1 cellular context compared by ENCODE assay signal in the genomic region with DNA sequence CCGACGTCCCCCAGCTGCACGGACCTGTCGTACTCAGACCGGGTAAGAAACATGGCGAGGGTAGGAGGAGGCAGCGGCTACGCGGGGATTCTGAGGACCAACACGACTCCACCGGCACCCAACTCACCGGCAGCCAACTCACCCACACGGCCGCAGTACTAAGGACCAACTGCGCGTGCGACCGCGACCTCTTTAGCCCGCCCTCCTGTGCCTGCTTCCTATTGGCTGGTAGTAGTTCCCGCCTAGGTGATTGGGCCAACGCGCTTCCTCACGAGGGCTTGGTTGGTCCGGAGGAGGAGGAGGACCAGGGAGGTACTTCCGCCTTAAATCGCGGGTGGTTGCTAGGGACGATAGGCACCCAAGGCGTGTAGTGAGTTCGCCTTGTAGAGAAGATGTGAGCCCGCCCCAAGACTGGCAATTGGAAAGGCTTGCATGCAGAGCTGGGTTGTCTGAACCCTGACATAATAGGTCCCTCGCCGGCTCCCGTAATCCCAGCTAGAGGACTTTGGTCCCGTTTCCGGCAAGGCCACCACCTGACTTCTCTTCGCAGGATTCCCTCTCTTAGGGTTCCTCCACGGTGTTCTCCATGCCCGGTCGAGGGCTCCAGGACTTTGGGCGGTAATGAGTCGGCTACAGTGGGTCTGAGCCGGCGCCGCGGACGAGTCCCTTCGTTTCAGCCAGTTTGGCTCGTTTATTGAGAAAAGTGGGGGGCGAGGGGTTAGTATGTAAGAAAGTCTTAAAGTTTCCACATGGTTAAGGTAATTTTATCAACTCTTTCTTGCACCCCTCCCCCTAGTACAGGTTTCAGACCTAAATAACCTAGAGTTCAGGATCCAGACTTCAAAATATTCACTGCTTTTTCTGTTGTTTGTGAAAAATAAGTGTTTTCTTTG.
TF ChIP-seq lines count a peak whose summit lies in the region.

A gene (minus strand): TSS at position 171 of the 893 bp plus-strand sequence. CDS start 118 bp downstream, at position 53.

TF ChIP-seq in K562, 482 proteins besides CTCF, POLR2A, EP300 and RAD21 (continued from another document and continues in another):
- TF ChIP-seq, protein P1, sequence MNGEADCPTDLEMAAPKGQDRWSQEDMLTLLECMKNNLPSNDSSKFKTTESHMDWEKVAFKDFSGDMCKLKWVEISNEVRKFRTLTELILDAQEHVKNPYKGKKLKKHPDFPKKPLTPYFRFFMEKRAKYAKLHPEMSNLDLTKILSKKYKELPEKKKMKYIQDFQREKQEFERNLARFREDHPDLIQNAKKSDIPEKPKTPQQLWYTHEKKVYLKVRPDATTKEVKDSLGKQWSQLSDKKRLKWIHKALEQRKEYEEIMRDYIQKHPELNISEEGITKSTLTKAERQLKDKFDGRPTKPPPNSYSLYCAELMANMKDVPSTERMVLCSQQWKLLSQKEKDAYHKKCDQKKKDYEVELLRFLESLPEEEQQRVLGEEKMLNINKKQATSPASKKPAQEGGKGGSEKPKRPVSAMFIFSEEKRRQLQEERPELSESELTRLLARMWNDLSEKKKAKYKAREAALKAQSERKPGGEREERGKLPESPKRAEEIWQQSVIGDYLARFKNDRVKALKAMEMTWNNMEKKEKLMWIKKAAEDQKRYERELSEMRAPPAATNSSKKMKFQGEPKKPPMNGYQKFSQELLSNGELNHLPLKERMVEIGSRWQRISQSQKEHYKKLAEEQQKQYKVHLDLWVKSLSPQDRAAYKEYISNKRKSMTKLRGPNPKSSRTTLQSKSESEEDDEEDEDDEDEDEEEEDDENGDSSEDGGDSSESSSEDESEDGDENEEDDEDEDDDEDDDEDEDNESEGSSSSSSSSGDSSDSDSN (IDR thresholded peaks at IDR 0.05; ENCODE audit: borderline replicate concordance in 1 of 2, low read depth in 2 of 2, low read length in 2 of 2), result 0 out of 4 replicates have a peak, but pooled peaks of 1 of the 2 experiments have one; percentile 0
- TF ChIP-seq NRF1 (conservative IDR thresholded peaks at IDR 0.05 in 1 of 2, IDR thresholded peaks at IDR 0.05 in 1 of 2), result peak; percentile 91 to 93
- TF ChIP-seq NFYB (IDR thresholded peaks at IDR 0.05; ENCODE audit: extremely low read depth, insufficient read length), result peak; percentile 99
- TF ChIP-seq, protein P2, sequence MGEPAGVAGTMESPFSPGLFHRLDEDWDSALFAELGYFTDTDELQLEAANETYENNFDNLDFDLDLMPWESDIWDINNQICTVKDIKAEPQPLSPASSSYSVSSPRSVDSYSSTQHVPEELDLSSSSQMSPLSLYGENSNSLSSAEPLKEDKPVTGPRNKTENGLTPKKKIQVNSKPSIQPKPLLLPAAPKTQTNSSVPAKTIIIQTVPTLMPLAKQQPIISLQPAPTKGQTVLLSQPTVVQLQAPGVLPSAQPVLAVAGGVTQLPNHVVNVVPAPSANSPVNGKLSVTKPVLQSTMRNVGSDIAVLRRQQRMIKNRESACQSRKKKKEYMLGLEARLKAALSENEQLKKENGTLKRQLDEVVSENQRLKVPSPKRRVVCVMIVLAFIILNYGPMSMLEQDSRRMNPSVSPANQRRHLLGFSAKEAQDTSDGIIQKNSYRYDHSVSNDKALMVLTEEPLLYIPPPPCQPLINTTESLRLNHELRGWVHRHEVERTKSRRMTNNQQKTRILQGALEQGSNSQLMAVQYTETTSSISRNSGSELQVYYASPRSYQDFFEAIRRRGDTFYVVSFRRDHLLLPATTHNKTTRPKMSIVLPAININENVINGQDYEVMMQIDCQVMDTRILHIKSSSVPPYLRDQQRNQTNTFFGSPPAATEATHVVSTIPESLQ (CRISPR knock-in tag; IDR thresholded peaks at IDR 0.05), result no peak
- TF ChIP-seq CBX3 (IDR thresholded peaks at IDR 0.05; ENCODE audit: borderline replicate concordance in 1 of 2, low read length in 2 of 2), result peak in 1 of 2 experiments; percentile 74; a peak in 1 of 3 replicates
- TF ChIP-seq, protein P3, sequence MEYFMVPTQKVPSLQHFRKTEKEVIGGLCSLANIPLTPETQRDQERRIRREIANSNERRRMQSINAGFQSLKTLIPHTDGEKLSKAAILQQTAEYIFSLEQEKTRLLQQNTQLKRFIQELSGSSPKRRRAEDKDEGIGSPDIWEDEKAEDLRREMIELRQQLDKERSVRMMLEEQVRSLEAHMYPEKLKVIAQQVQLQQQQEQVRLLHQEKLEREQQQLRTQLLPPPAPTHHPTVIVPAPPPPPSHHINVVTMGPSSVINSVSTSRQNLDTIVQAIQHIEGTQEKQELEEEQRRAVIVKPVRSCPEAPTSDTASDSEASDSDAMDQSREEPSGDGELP (CRISPR knock-in tag; IDR thresholded peaks at IDR 0.05; ENCODE audit: borderline replicate concordance), result peak; percentile 67
- no peak for TF ChIP-seq HNRNPH1 (optimal IDR thresholded peaks at IDR 0.05; ENCODE audit: low read depth, low read length)
- peak; percentile 100 for TF ChIP-seq RBFOX2 (IDR thresholded peaks at IDR 0.05; ENCODE audit: low read depth, low read length)
- TF ChIP-seq POLR2AphosphoS5 (IDR thresholded peaks at IDR 0.05; ENCODE audit: control insufficient read depth, insufficient read depth, low read depth, low read length), result peak; percentile 97
- TF ChIP-seq MTA2 (IDR thresholded peaks at IDR 0.05; ENCODE audit: low read depth), result 0 out of 2 replicates have a peak, but pooled peaks have one; percentile 4
- TF ChIP-seq ATF7 (IDR thresholded peaks at IDR 0.05), result peak; percentile 72; the same call in 1 of the 2 replicates
- TF ChIP-seq, protein P4, sequence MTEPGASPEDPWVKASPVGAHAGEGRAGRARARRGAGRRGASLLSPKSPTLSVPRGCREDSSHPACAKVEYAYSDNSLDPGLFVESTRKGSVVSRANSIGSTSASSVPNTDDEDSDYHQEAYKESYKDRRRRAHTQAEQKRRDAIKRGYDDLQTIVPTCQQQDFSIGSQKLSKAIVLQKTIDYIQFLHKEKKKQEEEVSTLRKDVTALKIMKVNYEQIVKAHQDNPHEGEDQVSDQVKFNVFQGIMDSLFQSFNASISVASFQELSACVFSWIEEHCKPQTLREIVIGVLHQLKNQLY (CRISPR knock-in tag; conservative IDR thresholded peaks at IDR 0.05), result 0 out of 4 replicates have a peak, but pooled peaks of 1 of the 2 experiments have one; percentile 65
- TF ChIP-seq, protein P5, sequence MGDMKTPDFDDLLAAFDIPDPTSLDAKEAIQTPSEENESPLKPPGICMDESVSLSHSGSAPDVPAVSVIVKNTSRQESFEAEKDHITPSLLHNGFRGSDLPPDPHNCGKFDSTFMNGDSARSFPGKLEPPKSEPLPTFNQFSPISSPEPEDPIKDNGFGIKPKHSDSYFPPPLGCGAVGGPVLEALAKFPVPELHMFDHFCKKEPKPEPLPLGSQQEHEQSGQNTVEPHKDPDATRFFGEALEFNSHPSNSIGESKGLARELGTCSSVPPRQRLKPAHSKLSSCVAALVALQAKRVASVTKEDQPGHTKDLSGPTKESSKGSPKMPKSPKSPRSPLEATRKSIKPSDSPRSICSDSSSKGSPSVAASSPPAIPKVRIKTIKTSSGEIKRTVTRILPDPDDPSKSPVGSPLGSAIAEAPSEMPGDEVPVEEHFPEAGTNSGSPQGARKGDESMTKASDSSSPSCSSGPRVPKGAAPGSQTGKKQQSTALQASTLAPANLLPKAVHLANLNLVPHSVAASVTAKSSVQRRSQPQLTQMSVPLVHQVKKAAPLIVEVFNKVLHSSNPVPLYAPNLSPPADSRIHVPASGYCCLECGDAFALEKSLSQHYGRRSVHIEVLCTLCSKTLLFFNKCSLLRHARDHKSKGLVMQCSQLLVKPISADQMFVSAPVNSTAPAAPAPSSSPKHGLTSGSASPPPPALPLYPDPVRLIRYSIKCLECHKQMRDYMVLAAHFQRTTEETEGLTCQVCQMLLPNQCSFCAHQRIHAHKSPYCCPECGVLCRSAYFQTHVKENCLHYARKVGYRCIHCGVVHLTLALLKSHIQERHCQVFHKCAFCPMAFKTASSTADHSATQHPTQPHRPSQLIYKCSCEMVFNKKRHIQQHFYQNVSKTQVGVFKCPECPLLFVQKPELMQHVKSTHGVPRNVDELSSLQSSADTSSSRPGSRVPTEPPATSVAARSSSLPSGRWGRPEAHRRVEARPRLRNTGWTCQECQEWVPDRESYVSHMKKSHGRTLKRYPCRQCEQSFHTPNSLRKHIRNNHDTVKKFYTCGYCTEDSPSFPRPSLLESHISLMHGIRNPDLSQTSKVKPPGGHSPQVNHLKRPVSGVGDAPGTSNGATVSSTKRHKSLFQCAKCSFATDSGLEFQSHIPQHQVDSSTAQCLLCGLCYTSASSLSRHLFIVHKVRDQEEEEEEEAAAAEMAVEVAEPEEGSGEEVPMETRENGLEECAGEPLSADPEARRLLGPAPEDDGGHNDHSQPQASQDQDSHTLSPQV (IDR thresholded peaks at IDR 0.05), result peak; percentile 57
- no peak for TF ChIP-seq ZBTB8A (IDR thresholded peaks at IDR 0.05; ENCODE audit: partially characterized antibody)
- TF ChIP-seq EP400 (IDR thresholded peaks at IDR 0.05), result peak; percentile 96
- TF ChIP-seq, protein P6, sequence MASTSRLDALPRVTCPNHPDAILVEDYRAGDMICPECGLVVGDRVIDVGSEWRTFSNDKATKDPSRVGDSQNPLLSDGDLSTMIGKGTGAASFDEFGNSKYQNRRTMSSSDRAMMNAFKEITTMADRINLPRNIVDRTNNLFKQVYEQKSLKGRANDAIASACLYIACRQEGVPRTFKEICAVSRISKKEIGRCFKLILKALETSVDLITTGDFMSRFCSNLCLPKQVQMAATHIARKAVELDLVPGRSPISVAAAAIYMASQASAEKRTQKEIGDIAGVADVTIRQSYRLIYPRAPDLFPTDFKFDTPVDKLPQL (IDR thresholded peaks at IDR 0.05; ENCODE audit: extremely low read depth, insufficient read length), result peak; percentile 39
- TF ChIP-seq, protein P7, sequence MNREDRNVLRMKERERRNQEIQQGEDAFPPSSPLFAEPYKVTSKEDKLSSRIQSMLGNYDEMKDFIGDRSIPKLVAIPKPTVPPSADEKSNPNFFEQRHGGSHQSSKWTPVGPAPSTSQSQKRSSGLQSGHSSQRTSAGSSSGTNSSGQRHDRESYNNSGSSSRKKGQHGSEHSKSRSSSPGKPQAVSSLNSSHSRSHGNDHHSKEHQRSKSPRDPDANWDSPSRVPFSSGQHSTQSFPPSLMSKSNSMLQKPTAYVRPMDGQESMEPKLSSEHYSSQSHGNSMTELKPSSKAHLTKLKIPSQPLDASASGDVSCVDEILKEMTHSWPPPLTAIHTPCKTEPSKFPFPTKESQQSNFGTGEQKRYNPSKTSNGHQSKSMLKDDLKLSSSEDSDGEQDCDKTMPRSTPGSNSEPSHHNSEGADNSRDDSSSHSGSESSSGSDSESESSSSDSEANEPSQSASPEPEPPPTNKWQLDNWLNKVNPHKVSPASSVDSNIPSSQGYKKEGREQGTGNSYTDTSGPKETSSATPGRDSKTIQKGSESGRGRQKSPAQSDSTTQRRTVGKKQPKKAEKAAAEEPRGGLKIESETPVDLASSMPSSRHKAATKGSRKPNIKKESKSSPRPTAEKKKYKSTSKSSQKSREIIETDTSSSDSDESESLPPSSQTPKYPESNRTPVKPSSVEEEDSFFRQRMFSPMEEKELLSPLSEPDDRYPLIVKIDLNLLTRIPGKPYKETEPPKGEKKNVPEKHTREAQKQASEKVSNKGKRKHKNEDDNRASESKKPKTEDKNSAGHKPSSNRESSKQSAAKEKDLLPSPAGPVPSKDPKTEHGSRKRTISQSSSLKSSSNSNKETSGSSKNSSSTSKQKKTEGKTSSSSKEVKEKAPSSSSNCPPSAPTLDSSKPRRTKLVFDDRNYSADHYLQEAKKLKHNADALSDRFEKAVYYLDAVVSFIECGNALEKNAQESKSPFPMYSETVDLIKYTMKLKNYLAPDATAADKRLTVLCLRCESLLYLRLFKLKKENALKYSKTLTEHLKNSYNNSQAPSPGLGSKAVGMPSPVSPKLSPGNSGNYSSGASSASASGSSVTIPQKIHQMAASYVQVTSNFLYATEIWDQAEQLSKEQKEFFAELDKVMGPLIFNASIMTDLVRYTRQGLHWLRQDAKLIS (CRISPR knock-in tag; IDR thresholded peaks at IDR 0.05), result 0 out of 2 replicates have a peak, but pooled peaks have one; percentile 63
- TF ChIP-seq CREM (IDR thresholded peaks at IDR 0.05; ENCODE audit: low read depth), result peak; percentile 88
- TF ChIP-seq, protein P8, sequence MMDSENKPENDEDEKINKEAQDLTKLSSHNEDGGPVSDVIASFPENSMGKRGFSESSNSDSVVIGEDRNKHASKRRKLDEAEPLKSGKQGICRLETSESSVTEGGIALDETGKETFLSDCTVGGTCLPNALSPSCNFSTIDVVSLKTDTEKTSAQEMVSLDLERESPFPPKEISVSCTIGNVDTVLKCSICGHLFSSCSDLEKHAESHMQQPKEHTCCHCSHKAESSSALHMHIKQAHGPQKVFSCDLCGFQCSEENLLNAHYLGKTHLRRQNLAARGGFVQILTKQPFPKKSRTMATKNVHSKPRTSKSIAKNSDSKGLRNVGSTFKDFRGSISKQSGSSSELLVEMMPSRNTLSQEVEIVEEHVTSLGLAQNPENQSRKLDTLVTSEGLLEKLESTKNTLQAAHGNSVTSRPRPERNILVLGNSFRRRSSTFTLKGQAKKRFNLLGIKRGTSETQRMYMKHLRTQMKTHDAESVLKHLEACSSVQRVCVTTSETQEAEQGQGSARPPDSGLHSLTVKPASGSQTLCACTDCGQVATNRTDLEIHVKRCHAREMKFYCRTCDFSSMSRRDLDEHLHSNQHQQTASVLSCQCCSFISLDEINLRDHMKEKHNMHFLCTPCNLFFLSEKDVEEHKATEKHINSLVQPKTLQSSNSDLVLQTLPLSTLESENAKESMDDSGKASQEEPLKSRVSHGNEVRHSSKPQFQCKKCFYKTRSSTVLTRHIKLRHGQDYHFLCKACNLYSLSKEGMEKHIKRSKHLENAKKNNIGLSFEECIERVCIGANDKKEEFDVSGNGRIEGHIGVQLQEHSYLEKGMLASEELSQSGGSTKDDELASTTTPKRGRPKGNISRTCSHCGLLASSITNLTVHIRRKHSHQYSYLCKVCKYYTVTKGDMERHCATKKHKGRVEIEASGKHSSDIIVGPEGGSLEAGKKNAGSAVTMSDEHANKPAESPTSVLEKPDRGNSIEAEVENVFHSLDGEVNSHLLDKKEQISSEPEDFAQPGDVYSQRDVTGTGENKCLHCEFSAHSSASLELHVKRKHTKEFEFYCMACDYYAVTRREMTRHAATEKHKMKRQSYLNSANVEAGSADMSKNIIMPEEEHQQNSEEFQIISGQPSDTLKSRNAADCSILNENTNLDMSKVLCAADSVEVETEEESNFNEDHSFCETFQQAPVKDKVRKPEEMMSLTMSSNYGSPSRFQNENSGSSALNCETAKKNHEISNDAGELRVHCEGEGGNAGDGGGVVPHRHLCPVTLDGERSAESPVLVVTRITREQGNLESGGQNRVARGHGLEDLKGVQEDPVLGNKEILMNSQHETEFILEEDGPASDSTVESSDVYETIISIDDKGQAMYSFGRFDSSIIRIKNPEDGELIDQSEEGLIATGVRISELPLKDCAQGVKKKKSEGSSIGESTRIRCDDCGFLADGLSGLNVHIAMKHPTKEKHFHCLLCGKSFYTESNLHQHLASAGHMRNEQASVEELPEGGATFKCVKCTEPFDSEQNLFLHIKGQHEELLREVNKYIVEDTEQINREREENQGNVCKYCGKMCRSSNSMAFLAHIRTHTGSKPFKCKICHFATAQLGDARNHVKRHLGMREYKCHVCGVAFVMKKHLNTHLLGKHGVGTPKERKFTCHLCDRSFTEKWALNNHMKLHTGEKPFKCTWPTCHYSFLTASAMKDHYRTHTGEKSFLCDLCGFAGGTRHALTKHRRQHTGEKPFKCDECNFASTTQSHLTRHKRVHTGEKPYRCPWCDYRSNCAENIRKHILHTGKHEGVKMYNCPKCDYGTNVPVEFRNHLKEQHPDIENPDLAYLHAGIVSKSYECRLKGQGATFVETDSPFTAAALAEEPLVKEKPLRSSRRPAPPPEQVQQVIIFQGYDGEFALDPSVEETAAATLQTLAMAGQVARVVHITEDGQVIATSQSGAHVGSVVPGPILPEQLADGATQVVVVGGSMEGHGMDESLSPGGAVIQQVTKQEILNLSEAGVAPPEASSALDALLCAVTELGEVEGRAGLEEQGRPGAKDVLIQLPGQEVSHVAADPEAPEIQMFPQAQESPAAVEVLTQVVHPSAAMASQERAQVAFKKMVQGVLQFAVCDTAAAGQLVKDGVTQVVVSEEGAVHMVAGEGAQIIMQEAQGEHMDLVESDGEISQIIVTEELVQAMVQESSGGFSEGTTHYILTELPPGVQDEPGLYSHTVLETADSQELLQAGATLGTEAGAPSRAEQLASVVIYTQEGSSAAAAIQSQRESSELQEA (IDR thresholded peaks at IDR 0.05; ENCODE audit: low read depth), result peak; percentile 91
